In genomic region chr5:130216306-130216705, GRCh38 we compare ENCODE assay signal across 4 cellular contexts.
"Had no signal": no experiment of that assay in that cellular context is flagged by ENCODE, and none has a peak within 500 bp of the region (broad histone marks: within the 10 kb centered on the region; RNA-seq: fewer than 3 reads in every experiment).

No MANE protein-coding gene starts in this region.

- H3K4me2 ChIP-seq: GM23338 had no signal

- ATAC-seq: GM23338 had no signal

- H3K4me3 ChIP-seq: GM23338 had no signal

- H3K9me3 Mint-ChIP-seq: GM23338, H9 had no signal

- DNase-seq: H9, HCEC 1CT, IMR-90 had no signal

- H3K4me3 Mint-ChIP-seq: GM23338, H9 had no signal

- H3K4me1 Mint-ChIP-seq: GM23338, H9 had no signal

- H2AFZ ChIP-seq: GM23338 had no signal
